ENCODE assay signal across 1 cellular context in the genomic region with DNA sequence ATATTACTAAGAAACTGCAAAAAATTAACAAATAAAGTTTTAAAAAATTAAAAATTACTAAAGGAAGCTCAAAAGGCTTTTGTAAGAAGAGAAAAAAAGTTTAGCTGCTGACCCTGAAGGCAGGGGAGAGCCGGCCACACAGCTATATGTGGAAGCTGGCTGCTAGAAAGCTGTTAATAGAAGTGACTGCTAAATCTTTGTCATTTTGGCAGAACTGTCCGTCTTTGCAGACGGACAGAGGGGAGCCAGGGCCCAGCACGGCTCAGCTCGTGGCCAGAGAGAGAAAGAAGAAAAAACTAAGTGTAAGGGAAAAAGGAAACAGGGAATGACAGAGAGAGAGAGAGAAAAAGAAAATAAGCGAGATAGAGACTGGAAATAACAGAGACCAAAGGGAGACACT.
TF ChIP-seq lines count a peak whose summit lies in the region.

No MANE protein-coding gene starts in this region.

TF ChIP-seq in GM23338, 12 proteins besides CTCF, POLR2A, EP300 and RAD21 (continued from another document):
- TF ChIP-seq EZH2phosphoT487 (IDR thresholded peaks at IDR 0.05; ENCODE audit: unreplicated experiment): no peak
